Comparison of ENCODE assay signal across 24 cellular contexts in the genomic region with DNA sequence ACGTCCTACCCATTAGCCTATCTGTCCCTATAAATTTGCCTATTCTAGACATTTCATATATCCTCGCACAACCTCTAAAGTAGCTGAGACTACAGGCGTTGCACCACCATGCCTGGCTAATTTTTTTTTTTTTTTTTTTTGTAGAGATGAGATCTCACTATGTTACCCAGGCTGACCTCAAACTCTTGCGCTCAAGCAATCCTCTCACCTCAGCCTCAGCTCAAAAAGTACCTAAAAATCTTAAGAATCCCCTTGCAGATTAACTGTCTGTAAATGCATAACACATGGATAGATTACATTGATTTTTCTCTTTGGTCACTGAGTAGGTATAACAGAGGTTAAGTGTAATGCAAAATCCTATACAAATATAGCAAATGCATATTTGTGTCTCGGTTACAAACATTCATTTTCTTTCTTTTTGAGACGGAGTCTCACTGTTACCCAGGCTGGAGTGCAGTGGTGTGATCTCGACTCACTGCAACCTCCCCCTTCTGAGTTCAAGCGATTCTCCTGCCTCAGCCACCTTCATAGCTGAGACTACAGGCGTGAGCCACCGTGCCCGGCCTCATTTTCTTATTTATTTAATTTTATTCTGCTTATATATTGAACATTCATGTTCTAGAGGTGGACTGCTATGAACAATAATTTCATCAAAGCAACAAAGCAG. TPM values are rescaled to one million over a fixed set of nuclear protein-coding genes. Genes with fewer than 3 reads are reported as not detected.
"Had no signal": no experiment of that assay in that cellular context is flagged by ENCODE, and none has a peak within 500 bp of the region (broad histone marks: within the 10 kb centered on the region; RNA-seq: fewer than 3 reads in every experiment).

No MANE protein-coding gene starts in this region.

- H3K27ac Mint-ChIP-seq: memory B cell, nephron, neural progenitor cell, progenitor cell of endocrine pancreas had no signal

- H3K9me3 ChIP-seq: esophagus squamous epithelium, right lobe of liver, vagina had no signal

- H3K36me3 Mint-ChIP-seq: neural progenitor cell had no signal

- DNase-seq: dermis blood vessel endothelial cell; effector memory CD4-positive, alpha-beta T cell; erythroblast; esophagus squamous epithelium; foreskin melanocyte; kidney; right lobe of liver; small intestine; stimulated activated CD4-positive, alpha-beta T cell treated with anti-CD3 and anti-CD28 coated beads, Interleukin-1b, Interleukin-23, amount 100 ng/mL, for 48 hours; stimulated activated CD4-positive, alpha-beta T cell treated with anti-CD3 and anti-CD28 coated beads, Interleukin-4, amount 100 ng/mL, for 1 hour; stimulated activated CD8-positive, alpha-beta memory T cell treated with anti-CD3 and anti-CD28 coated beads, Interleukin-4, amount 100 ng/mL, for 48 hours; stimulated activated naive CD4-positive, alpha-beta T cell treated with Interleukin-2 at 50 U/mL for 16 hours; trophoblast cell had no signal

- H3K4me3 Mint-ChIP-seq: memory B cell, nephron, neural progenitor cell had no signal

- H3K9ac ChIP-seq: neural progenitor cell, parathyroid adenoma had no signal

- H3K4me3 ChIP-seq: coronary artery, esophagus squamous epithelium, lung, neural progenitor cell, right lobe of liver, vagina had no signal

- H3K4me1 ChIP-seq: esophagus squamous epithelium, parathyroid adenoma, right lobe of liver, vagina had no signal

- H3K4me1 Mint-ChIP-seq: memory B cell, nephron had no signal

- H3K36me3 ChIP-seq: esophagus squamous epithelium, neural progenitor cell, right lobe of liver, vagina had no signal

- H3K27ac ChIP-seq: coronary artery, esophagus squamous epithelium, neural progenitor cell, parathyroid adenoma, right lobe of liver, vagina had no signal

- H3K79me2 ChIP-seq: parathyroid adenoma had no signal

- H3K4me2 ChIP-seq: neural progenitor cell had no signal

- FAIRE-seq: endometrium, kidney, small intestine had no signal

- ATAC-seq: left lobe of liver, right lobe of liver had no signal

- H2AFZ ChIP-seq: neural progenitor cell, parathyroid adenoma had no signal

- H3K9me3 Mint-ChIP-seq: memory B cell had no signal

- H3K27me3 ChIP-seq: esophagus squamous epithelium, neural progenitor cell, right lobe of liver, vagina had no signal

- H3K27me3 Mint-ChIP-seq: memory B cell, progenitor cell of endocrine pancreas had no signal

RNA-seq across cellular contexts. Expression of gene HORMAD1, which starts 2.3 kb away (rescaled TPM):
- total RNA-seq: chondrocyte, progenitor cell of endocrine pancreas had no signal
